ENCODE assay signal across 8 cellular contexts in genomic region chr7:39709768-39710291, GRCh38.
A peak's percentile ranks its signal among the peaks of the same experiment; 100 is the strongest.
DNase-seq lines count a peak whose midpoint lies in the region; ATAC-seq, FAIRE-seq and TF ChIP-seq lines count a peak whose summit lies in the region.

No MANE protein-coding gene starts in this region.

- H3K36me3 ChIP-seq in SJCRH30, result peaks cover 9% of the 10 kb centered on the region

- peaks cover 17% of the 10 kb centered on the region for H3K9me3 ChIP-seq in SJCRH30 (replicated peaks)

- DNase-seq in GM12865 (ENCODE audit: low read depth) (peak; percentile 59), SJCRH30 (peak; percentile 54 to 76), MV-4-11 (lab: John Stamatoyannopoulos, UW) (no peak), HTR-8/SVneo (ENCODE audit: insufficient read length, low spot score) (no peak)
- DNase-seq in activated T-cell treated with anti-CD3 and anti-CD28 coated beads, Interleukin-2, amount 50 U/mL, for 48 hours, result no peak

- H3K4me1 ChIP-seq in SJCRH30, result 0 out of 2 replicates have a peak, but pooled peaks cover 4% of the 10 kb centered on the region

- peak; percentile 36 for FAIRE-seq in islet of Langerhans (lab: Jason Lieb, UNC)
- no peak for FAIRE-seq in HTR-8/SVneo (lab: Jason Lieb, UNC)

- H3K27me3 ChIP-seq in SJCRH30, result no peaks in the 10 kb centered on the region

- no peak overlapping the region for H3K27ac ChIP-seq in SJCRH30

- no peak for TF ChIP-seq CTCF in GM12865 (IDR thresholded peaks at IDR 0.05; ENCODE audit: insufficient read depth, low read depth, low read length, missing control alignments)

- no peak overlapping the region for H3K4me3 ChIP-seq in GM12865 (ENCODE audit: low read depth, low read length)
- no peak overlapping the region for H3K4me3 ChIP-seq in SJCRH30

- peak; percentile 70 for ATAC-seq in HG02798 (IDR thresholded peaks at IDR 0.05; ENCODE audit: poor library complexity, unreplicated experiment)
- no peak for ATAC-seq in HG03045 (IDR thresholded peaks at IDR 0.05; ENCODE audit: unreplicated experiment)

Comparison
In these comparisons a context has a peak if more than half of its experiments do, and no peak if none do; other contexts are left out.
1. DNase-seq: peak in GM12865 (single experiment) and SJCRH30 (2 of 2); none in activated T-cell treated with anti-CD3 and anti-CD28 coated beads, Interleukin-2, amount 50 U/mL, for 48 hours (0 of 2), MV-4-11 (single experiment) and HTR-8/SVneo (single experiment).